In the genomic region with DNA sequence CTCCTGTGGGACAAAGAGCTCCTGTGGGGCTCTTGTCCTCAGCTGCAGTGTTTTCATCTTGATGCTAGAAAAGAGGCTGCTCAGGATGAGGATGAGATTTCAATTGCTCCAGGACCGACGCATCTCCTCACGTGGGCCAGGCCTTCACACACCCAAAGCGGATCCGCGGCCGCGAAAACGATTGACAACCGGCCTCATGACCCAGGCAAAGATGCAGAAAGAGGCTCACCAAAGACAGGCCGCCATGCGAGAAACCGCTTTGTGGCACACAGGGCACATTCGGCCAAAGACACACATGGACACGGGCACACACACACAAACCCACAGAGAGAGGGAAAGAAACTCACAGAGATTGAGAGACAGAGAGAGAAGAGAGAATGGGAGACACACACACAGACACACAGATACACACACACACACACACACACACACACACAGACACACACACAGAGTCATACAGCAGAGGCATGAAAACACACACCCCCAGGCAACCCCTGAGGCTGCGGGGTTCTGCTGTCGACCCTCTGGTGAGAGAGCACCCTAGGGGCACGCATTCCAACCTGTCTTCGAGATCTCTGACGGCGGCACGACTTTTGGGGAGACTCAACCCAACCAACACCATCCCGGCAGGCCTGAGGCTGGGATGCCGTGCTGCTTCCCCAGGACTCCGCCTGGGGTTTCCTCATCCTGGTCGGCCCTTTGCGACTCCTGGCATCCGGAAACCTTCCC, we compare ENCODE assay signal across 1 cellular context.
TF ChIP-seq lines count a peak whose summit lies in the region.

No MANE protein-coding gene starts in this region.

TF ChIP-seq in HepG2, 621 proteins besides CTCF, POLR2A, EP300 and RAD21 (continued from another document):
- TF ChIP-seq, protein P1, sequence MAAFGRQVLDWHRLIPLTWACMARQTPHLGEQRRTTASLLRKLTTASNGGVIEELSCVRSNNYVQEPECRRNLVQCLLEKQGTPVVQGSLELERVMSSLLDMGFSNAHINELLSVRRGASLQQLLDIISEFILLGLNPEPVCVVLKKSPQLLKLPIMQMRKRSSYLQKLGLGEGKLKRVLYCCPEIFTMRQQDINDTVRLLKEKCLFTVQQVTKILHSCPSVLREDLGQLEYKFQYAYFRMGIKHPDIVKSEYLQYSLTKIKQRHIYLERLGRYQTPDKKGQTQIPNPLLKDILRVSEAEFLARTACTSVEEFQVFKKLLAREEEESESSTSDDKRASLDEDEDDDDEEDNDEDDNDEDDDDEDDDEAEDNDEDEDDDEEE (CRISPR knock-in tag; IDR thresholded peaks at IDR 0.05) = no peak
- no peak for TF ChIP-seq MIXL1 (CRISPR knock-in tag; IDR thresholded peaks at IDR 0.05)
- TF ChIP-seq ZNF790 (CRISPR knock-in tag; IDR thresholded peaks at IDR 0.05; ENCODE audit: borderline replicate concordance) = no peak
- TF ChIP-seq ZNF337 (CRISPR knock-in tag; IDR thresholded peaks at IDR 0.05; ENCODE audit: borderline replicate concordance, low read depth) = no peak
- TF ChIP-seq, protein P2, sequence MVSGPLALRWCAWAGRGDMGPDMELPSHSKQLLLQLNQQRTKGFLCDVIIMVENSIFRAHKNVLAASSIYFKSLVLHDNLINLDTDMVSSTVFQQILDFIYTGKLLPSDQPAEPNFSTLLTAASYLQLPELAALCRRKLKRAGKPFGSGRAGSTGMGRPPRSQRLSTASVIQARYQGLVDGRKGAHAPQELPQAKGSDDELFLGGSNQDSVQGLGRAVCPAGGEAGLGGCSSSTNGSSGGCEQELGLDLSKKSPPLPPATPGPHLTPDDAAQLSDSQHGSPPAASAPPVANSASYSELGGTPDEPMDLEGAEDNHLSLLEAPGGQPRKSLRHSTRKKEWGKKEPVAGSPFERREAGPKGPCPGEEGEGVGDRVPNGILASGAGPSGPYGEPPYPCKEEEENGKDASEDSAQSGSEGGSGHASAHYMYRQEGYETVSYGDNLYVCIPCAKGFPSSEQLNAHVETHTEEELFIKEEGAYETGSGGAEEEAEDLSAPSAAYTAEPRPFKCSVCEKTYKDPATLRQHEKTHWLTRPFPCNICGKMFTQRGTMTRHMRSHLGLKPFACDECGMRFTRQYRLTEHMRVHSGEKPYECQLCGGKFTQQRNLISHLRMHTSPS (CRISPR knock-in tag; IDR thresholded peaks at IDR 0.05; ENCODE audit: low read depth) = no peak
- TF ChIP-seq, protein P3, sequence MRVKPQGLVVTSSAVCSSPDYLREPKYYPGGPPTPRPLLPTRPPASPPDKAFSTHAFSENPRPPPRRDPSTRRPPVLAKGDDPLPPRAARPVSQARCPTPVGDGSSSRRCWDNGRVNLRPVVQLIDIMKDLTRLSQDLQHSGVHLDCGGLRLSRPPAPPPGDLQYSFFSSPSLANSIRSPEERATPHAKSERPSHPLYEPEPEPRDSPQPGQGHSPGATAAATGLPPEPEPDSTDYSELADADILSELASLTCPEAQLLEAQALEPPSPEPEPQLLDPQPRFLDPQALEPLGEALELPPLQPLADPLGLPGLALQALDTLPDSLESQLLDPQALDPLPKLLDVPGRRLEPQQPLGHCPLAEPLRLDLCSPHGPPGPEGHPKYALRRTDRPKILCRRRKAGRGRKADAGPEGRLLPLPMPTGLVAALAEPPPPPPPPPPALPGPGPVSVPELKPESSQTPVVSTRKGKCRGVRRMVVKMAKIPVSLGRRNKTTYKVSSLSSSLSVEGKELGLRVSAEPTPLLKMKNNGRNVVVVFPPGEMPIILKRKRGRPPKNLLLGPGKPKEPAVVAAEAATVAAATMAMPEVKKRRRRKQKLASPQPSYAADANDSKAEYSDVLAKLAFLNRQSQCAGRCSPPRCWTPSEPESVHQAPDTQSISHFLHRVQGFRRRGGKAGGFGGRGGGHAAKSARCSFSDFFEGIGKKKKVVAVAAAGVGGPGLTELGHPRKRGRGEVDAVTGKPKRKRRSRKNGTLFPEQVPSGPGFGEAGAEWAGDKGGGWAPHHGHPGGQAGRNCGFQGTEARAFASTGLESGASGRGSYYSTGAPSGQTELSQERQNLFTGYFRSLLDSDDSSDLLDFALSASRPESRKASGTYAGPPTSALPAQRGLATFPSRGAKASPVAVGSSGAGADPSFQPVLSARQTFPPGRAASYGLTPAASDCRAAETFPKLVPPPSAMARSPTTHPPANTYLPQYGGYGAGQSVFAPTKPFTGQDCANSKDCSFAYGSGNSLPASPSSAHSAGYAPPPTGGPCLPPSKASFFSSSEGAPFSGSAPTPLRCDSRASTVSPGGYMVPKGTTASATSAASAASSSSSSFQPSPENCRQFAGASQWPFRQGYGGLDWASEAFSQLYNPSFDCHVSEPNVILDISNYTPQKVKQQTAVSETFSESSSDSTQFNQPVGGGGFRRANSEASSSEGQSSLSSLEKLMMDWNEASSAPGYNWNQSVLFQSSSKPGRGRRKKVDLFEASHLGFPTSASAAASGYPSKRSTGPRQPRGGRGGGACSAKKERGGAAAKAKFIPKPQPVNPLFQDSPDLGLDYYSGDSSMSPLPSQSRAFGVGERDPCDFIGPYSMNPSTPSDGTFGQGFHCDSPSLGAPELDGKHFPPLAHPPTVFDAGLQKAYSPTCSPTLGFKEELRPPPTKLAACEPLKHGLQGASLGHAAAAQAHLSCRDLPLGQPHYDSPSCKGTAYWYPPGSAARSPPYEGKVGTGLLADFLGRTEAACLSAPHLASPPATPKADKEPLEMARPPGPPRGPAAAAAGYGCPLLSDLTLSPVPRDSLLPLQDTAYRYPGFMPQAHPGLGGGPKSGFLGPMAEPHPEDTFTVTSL (CRISPR knock-in tag; IDR thresholded peaks at IDR 0.05; ENCODE audit: borderline replicate concordance) = no peak
- no peak for TF ChIP-seq ZBTB8A (CRISPR knock-in tag; IDR thresholded peaks at IDR 0.05; ENCODE audit: borderline replicate concordance, low read depth)
- no peak for TF ChIP-seq SP4 (CRISPR knock-in tag; IDR thresholded peaks at IDR 0.05)
